ENCODE assay signal across 9 cellular contexts in genomic region chr1:205325334-205325884, GRCh38. TPM values are rescaled to one million over a fixed set of nuclear protein-coding genes. Genes with fewer than 3 reads are reported as not detected.
A peak's percentile ranks its signal among the peaks of the same experiment; 100 is the strongest.
DNase-seq lines count a peak whose midpoint lies in the region; ATAC-seq and TF ChIP-seq lines count a peak whose summit lies in the region.
"Had no signal": no experiment of that assay in that cellular context is flagged by ENCODE, and none has a peak within 500 bp of the region (broad histone marks: within the 10 kb centered on the region; RNA-seq: fewer than 3 reads in every experiment).

No MANE protein-coding gene starts in this region.

- H3F3A ChIP-seq in Loucy (ENCODE audit: low read depth): no peaks in the 10 kb centered on the region

- H3K9ac ChIP-seq in Loucy (ENCODE audit: low read depth, low read length, poor library complexity, severe bottlenecking) (no peak overlapping the region), adipocyte (ENCODE audit: low read length) (no peak overlapping the region)

- no peaks in the 10 kb centered on the region for H4K20me1 ChIP-seq in Loucy (ENCODE audit: insufficient read depth, low read length, poor library complexity, severe bottlenecking)

- no peak overlapping the region for H3K4me2 ChIP-seq in Loucy (ENCODE audit: low read depth, low read length, poor library complexity, severe bottlenecking)

- H2AFZ ChIP-seq in Loucy (ENCODE audit: low read length): no peak overlapping the region

- H3K36me3 Mint-ChIP-seq in progenitor cell of endocrine pancreas (ENCODE audit: insufficient read depth): no peaks in the 10 kb centered on the region

- peaks cover 11% of the 10 kb centered on the region for H3K4me1 Mint-ChIP-seq in progenitor cell of endocrine pancreas (ENCODE audit: low read depth)

- H3K27me3 Mint-ChIP-seq in progenitor cell of endocrine pancreas: peaks cover 33% of the 10 kb centered on the region

- H3K4me1 ChIP-seq in Loucy (ENCODE audit: insufficient read depth, low read length, poor library complexity, severe bottlenecking): peaks cover 9% of the 10 kb centered on the region
- H3K4me1 ChIP-seq in adipocyte (ENCODE audit: control insufficient read depth, insufficient read depth, low read length): peaks cover 10% of the 10 kb centered on the region
- H3K4me1 ChIP-seq in cardiac muscle cell (ENCODE audit: low read depth): peaks cover 21% of the 10 kb centered on the region

- H3K9me2 ChIP-seq in Loucy (replicated peaks; ENCODE audit: low read depth, low read length): no peaks in the 10 kb centered on the region

- DNase-seq in GF-D8 (lab: John Stamatoyannopoulos, UW): peak; percentile 10
- peak; percentile 64 for DNase-seq in SHP77 treated with DMSO at 0.1 percent for 48 hours (lab: John Stamatoyannopoulos, UW)
- peak; percentile 86 for DNase-seq in adipocyte (ENCODE audit: low read depth)
- DNase-seq in cardiac muscle cell (ENCODE audit: low read depth in 1 of 2, low spot score in 1 of 2): peak; percentile 75 to 88
- DNase-seq in progenitor cell of endocrine pancreas (ENCODE audit: low spot score, unreplicated experiment): peak; percentile 58

- ATAC-seq in GM18867 (IDR thresholded peaks at IDR 0.05; ENCODE audit: unreplicated experiment): no peak
- ATAC-seq in GM19463 (IDR thresholded peaks at IDR 0.05; ENCODE audit: unreplicated experiment): no peak

- H3K27ac Mint-ChIP-seq in progenitor cell of endocrine pancreas: no peak overlapping the region

- H3K79me2 ChIP-seq in Loucy (ENCODE audit: insufficient read depth, low read length): no peaks in the 10 kb centered on the region

- H3K4me3 ChIP-seq in Loucy (ENCODE audit: low read length, poor library complexity, severe bottlenecking): no peak overlapping the region
- H3K4me3 ChIP-seq in adipocyte (ENCODE audit: low read length): no peak overlapping the region
- no peak overlapping the region for H3K4me3 ChIP-seq in cardiac muscle cell

- TF ChIP-seq CTCF in Loucy (conservative IDR thresholded peaks at IDR 0.05; ENCODE audit: low read length) (peak; percentile 74), cardiac muscle cell (IDR thresholded peaks at IDR 0.05; ENCODE audit: low read depth, low read length) (peak; percentile 62), progenitor cell of endocrine pancreas (IDR thresholded peaks at IDR 0.05; ENCODE audit: unreplicated experiment) (peak; percentile 80)

- H3K27ac ChIP-seq in cardiac muscle cell: no peak overlapping the region
- H3K27ac ChIP-seq: epithelial cell of prostate had no signal

- H3K9me3 ChIP-seq in Loucy (ENCODE audit: insufficient read depth, low read depth, low read length): no peaks in the 10 kb centered on the region
- H3K9me3 ChIP-seq in adipocyte (ENCODE audit: control insufficient read depth, low read length): no peaks in the 10 kb centered on the region
- H3K9me3 ChIP-seq in cardiac muscle cell (ENCODE audit: low read depth): no peaks in the 10 kb centered on the region

- H3K4me3 Mint-ChIP-seq in progenitor cell of endocrine pancreas (ENCODE audit: low read depth): no peak overlapping the region

- H3K27me3 ChIP-seq in Loucy (ENCODE audit: insufficient read depth, low read length, poor library complexity, severe bottlenecking): no peaks in the 10 kb centered on the region
- H3K27me3 ChIP-seq in adipocyte (replicated peaks; ENCODE audit: control insufficient read depth, insufficient read depth, low read length): peaks cover 25% of the 10 kb centered on the region
- no peaks in the 10 kb centered on the region for H3K27me3 ChIP-seq in cardiac muscle cell

- H3K36me3 ChIP-seq in Loucy (ENCODE audit: insufficient read depth, low read length) (no peaks in the 10 kb centered on the region), adipocyte (ENCODE audit: control insufficient read depth, insufficient read depth, low read length, severe bottlenecking) (no peaks in the 10 kb centered on the region), cardiac muscle cell (no peaks in the 10 kb centered on the region)

- no peaks in the 10 kb centered on the region for H3K9me3 Mint-ChIP-seq in progenitor cell of endocrine pancreas (ENCODE audit: low read depth)

RNA-seq across cellular contexts. Expression of gene NUAK2, which starts 3.9 kb away (rescaled TPM):
- total RNA-seq in cardiac muscle cell (3.4 and 4.3 TPM in 2 replicates), progenitor cell of endocrine pancreas (4.5 and 5.6 TPM in 2 replicates)
- 2.1 and 3.4 TPM in 2 replicates for polyA plus RNA-seq in cardiac muscle cell

RNA-seq across cellular contexts. Expression of gene KLHDC8A, which starts 31.3 kb away (rescaled TPM):
- total RNA-seq in cardiac muscle cell: 0.18 and 0.71 TPM in 2 replicates
- 1.2 TPM in 1 of 2 replicates, not detected in the other for polyA plus RNA-seq in cardiac muscle cell
- 0.18 and 0.36 TPM in 2 replicates for total RNA-seq in progenitor cell of endocrine pancreas

Comparison
In these comparisons a context has a peak if more than half of its experiments do, and no peak if none do; other contexts are left out.
1. DNase-seq: peak in every context shown above with its lines; median percentile 86 in adipocyte; 82 in cardiac muscle cell; 64 in SHP77 treated with DMSO at 0.1 percent for 48 hours; 58 in progenitor cell of endocrine pancreas; 10 in GF-D8.